Comparison of ENCODE assay signal across 12 cellular contexts in the genomic region with DNA sequence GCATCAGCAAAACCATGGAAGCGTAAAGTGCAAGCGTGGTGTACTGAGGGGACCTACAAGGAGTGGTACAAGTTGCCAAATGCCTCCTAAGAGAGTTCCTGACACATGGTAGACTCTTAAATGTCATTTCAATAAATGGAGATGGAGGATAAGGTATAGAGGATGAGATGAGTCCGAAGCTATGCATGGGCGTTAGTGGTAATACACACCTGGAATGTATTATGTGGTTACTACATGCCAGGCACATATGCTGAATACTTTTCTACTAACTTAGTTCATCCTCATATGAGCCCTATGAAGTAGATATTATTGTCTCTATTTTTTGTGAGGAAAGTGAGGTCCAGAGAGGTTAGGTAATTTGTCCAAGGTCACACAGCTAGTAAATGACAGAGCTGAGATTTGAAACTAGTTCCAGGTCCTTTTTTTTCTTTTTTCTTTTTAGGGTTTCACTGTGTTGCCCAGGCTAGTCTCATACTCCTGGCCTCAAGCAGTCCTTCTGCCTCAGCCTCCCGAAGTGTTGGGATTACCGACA.
"Had no signal": no experiment of that assay in that cellular context is flagged by ENCODE, and none has a peak within 500 bp of the region (broad histone marks: within the 10 kb centered on the region; RNA-seq: fewer than 3 reads in every experiment).

No MANE protein-coding gene starts in this region.

- H3K36me3 Mint-ChIP-seq: natural killer cell treated with Interleukin-12 subunit alpha and Interleukin-12 subunit beta and Interleukin-15 and Interleukin-18, amount 100 ng/mL, for 72 hours had no signal

- H3K9me3 Mint-ChIP-seq: activated T-helper 17 cell treated with anti-CD3 and anti-CD28 coated beads, Interleukin-2, amount 50 U/mL, for 72 hours; natural killer cell treated with Interleukin-12 subunit alpha and Interleukin-12 subunit beta and Interleukin-15 and Interleukin-18, amount 100 ng/mL, for 72 hours; stimulated activated effector memory CD8-positive, alpha-beta T cell treated with anti-CD3 and anti-CD28 coated beads, Interleukin-12 subunit alpha, Interleukin-12 subunit beta, amount 100 ng/mL, for 72 hours; T-cell had no signal

- H3K27me3 ChIP-seq: cardiac muscle cell, transverse colon had no signal

- H3K27me3 Mint-ChIP-seq: activated T-helper 17 cell treated with anti-CD3 and anti-CD28 coated beads, Interleukin-2, amount 50 U/mL, for 72 hours; natural killer cell treated with Interleukin-12 subunit alpha and Interleukin-12 subunit beta and Interleukin-15 and Interleukin-18, amount 100 ng/mL, for 72 hours; T-cell had no signal

- H3K4me3 ChIP-seq: cardiac muscle cell, transverse colon had no signal

- H3K36me3 ChIP-seq: cardiac muscle cell, transverse colon had no signal

- H3K27ac Mint-ChIP-seq: natural killer cell treated with Interleukin-12 subunit alpha and Interleukin-12 subunit beta and Interleukin-15 and Interleukin-18, amount 100 ng/mL, for 72 hours; stimulated activated effector memory CD8-positive, alpha-beta T cell treated with anti-CD3 and anti-CD28 coated beads, Interleukin-12 subunit alpha, Interleukin-12 subunit beta, amount 100 ng/mL, for 72 hours; T-cell had no signal

- DNase-seq: activated CD4-positive, alpha-beta T cell treated with anti-CD3 and anti-CD28 coated beads, Interleukin-2, amount 50 U/mL, for 48 hours; activated naive CD4-positive, alpha-beta T cell treated with Interleukin-2 at 50 U/mL for 16 hours; mammary epithelial cell; nucleus accumbens; stimulated activated CD4-positive, alpha-beta T cell treated with anti-CD3 and anti-CD28 coated beads, Interleukin-12 subunit alpha, Interleukin-12 subunit beta, amount 100 ng/mL, for 4 hours; T-cell; T1000; transverse colon had no signal

- H3K4me3 Mint-ChIP-seq: activated T-helper 17 cell treated with anti-CD3 and anti-CD28 coated beads, Interleukin-2, amount 50 U/mL, for 72 hours; natural killer cell treated with Interleukin-12 subunit alpha and Interleukin-12 subunit beta and Interleukin-15 and Interleukin-18, amount 100 ng/mL, for 72 hours; stimulated activated effector memory CD8-positive, alpha-beta T cell treated with anti-CD3 and anti-CD28 coated beads, Interleukin-12 subunit alpha, Interleukin-12 subunit beta, amount 100 ng/mL, for 72 hours; T-cell had no signal

- H3K27ac ChIP-seq: cardiac muscle cell, transverse colon had no signal

- H3K9me3 ChIP-seq: transverse colon had no signal
